Comparison of ENCODE assay signal across 13 cellular contexts in genomic region chr12:87280356-87280755, GRCh38.
DNase-seq lines count a peak whose midpoint lies in the region; ATAC-seq and TF ChIP-seq lines count a peak whose summit lies in the region.
"Had no signal": no experiment of that assay in that cellular context is flagged by ENCODE, and none has a peak within 500 bp of the region (broad histone marks: within the 10 kb centered on the region; RNA-seq: fewer than 3 reads in every experiment).

No MANE protein-coding gene starts in this region.

- CTCF ChIA-PET in A673 (lab: Charles Lee), result no interaction called here

- ATAC-seq in GM19468 (IDR thresholded peaks at IDR 0.05; ENCODE audit: extremely low read depth, unreplicated experiment) (peak; percentile 69), HG02981 (IDR thresholded peaks at IDR 0.05; ENCODE audit: unreplicated experiment) (peak; percentile 90), omental fat pad (ENCODE audit: low FRiP score) (no peak)
- ATAC-seq: right cardiac atrium had no signal

- POLR2A ChIA-PET in A673 (lab: Charles Lee; ENCODE audit: low non-redundant PET), result no interaction called here

- H3K27ac ChIP-seq in MM.1S (ENCODE audit: low read length) (no peak overlapping the region), A673 (ENCODE audit: low read depth, low read length, poor library complexity, severe bottlenecking) (no peak overlapping the region)

- H3K27me3 ChIP-seq in MM.1S (replicated peaks; ENCODE audit: insufficient read depth, low read length), result no peaks in the 10 kb centered on the region
- H3K27me3 ChIP-seq in A673 (replicated peaks; ENCODE audit: insufficient read depth, low read depth, low read length, poor library complexity), result no peaks in the 10 kb centered on the region
- H3K27me3 ChIP-seq: BE2C had no signal

- no TSS peak for BruUV-seq in A673 (replicated peaks; lab: Mats Ljungman, UMichigan)

- DNase-seq in GM12865 (ENCODE audit: low read depth) (peak; percentile 26), MM.1S (peak; percentile 43), omental fat pad (ENCODE audit: low spot score) (no peak), NCI-H510A (lab: John Stamatoyannopoulos, UW) (no peak), A673 (ENCODE audit: low spot score) (no peak)
- no peak for DNase-seq in activated CD4-positive, alpha-beta T cell treated with anti-CD3 and anti-CD28 coated beads for 1 hour
- DNase-seq: activated T-cell treated with anti-CD3 and anti-CD28 coated beads, Interleukin-2, amount 50 U/mL, for 24 hours; BE2C; mesendoderm; NCI-H2171; right cardiac atrium had no signal

- no peaks in the 10 kb centered on the region for H4K20me1 ChIP-seq in MM.1S (ENCODE audit: insufficient read depth, low read length)

- H2AFZ ChIP-seq in MM.1S (ENCODE audit: low read length), result no peak overlapping the region

- H3F3A ChIP-seq in MM.1S (ENCODE audit: insufficient read depth, low read length), result no peaks in the 10 kb centered on the region

- no peak overlapping the region for H3K9ac ChIP-seq in MM.1S (ENCODE audit: low read length)

- H3K4me3 ChIP-seq in GM12865 (ENCODE audit: low read depth, low read length), result no peak overlapping the region
- peak overlapping the region; percentile 9; the same call in 1 of the 2 replicates for H3K4me3 ChIP-seq in MM.1S (ENCODE audit: low read length)
- no peak overlapping the region for H3K4me3 ChIP-seq in A673 (ENCODE audit: low read depth, low read length, poor library complexity, severe bottlenecking)

- no peak for TF ChIP-seq CTCF in GM12865 (IDR thresholded peaks at IDR 0.05; ENCODE audit: insufficient read depth, low read depth, low read length, missing control alignments)
- no peak for TF ChIP-seq CTCF in MM.1S (IDR thresholded peaks at IDR 0.05; ENCODE audit: low read length)
- no peak for TF ChIP-seq CTCF in omental fat pad (IDR thresholded peaks at IDR 0.05)
- no peak for TF ChIP-seq CTCF in A673 (conservative IDR thresholded peaks at IDR 0.05; ENCODE audit: low read depth, low read length)

- intact Hi-C loops in A673 (cut with micrococcal nuclease; ENCODE audit: unreplicated experiment), result no loop called here

- H3K4me1 ChIP-seq in MM.1S (ENCODE audit: low read length) (0 out of 2 replicates have a peak, but pooled peaks cover 3% of the 10 kb centered on the region), A673 (ENCODE audit: insufficient read depth, low read length, poor library complexity, severe bottlenecking) (no peaks in the 10 kb centered on the region)

- no peaks in the 10 kb centered on the region for H3K9me3 ChIP-seq in MM.1S (replicated peaks; ENCODE audit: insufficient read depth, low read length)
- H3K9me3 ChIP-seq in A673 (ENCODE audit: low read depth, low read length, poor library complexity, severe bottlenecking), result no peaks in the 10 kb centered on the region
- H3K9me3 ChIP-seq: BE2C had no signal

- H3K36me3 ChIP-seq in MM.1S (replicated peaks; ENCODE audit: insufficient read depth, low read length), result no peaks in the 10 kb centered on the region
- H3K36me3 ChIP-seq in A673 (ENCODE audit: insufficient read depth, low read length, poor library complexity, severe bottlenecking), result no peaks in the 10 kb centered on the region
- H3K36me3 ChIP-seq: BE2C had no signal

- no peaks in the 10 kb centered on the region for H3K79me2 ChIP-seq in MM.1S (ENCODE audit: low read length)

- no peaks in the 10 kb centered on the region for H3K9me2 ChIP-seq in MM.1S (replicated peaks; ENCODE audit: insufficient read depth, low read length)

- H3K4me2 ChIP-seq in MM.1S (ENCODE audit: low read depth, low read length), result peak overlapping the region; percentile 39; the same call in 1 of the 2 replicates

Comparison
In these comparisons a context has a peak if more than half of its experiments do, and no peak if none do; other contexts are left out.
1. DNase-seq: peak in GM12865 (single experiment) and MM.1S (single experiment); none in omental fat pad (single experiment), NCI-H510A (single experiment), A673 (single experiment) and activated CD4-positive, alpha-beta T cell treated with anti-CD3 and anti-CD28 coated beads for 1 hour (single experiment).